29 cellular contexts compared by ENCODE assay signal in the genomic region with DNA sequence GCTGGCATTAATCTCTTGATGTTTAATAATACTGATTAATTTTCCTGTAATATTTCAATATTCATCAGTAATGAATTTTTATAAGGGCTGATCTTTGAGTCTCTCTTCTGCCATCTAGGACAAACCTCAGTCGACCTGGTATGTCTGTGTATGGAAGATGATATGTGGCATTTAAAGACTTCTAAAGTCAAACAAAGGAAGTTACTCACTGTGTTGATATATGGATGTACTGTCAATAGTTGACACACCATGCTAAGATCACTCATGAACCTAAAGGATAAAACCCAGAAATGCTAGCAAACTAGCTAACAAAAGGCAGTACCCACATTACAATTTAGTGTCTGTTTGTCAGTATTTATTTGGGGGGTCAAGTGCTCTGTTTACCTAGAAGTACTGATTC.
"Had no signal": no experiment of that assay in that cellular context is flagged by ENCODE, and none has a peak within 500 bp of the region (broad histone marks: within the 10 kb centered on the region; RNA-seq: fewer than 3 reads in every experiment).

No MANE protein-coding gene starts in this region.

- H3K27me3 Mint-ChIP-seq: stimulated activated memory B cell treated with anti-CD40 and anti-IgM and Interleukin-4, amounts not matched to agents 10 μg/mL and 1 μg/mL and 100 μg/mL, for 72 hours; stimulated activated naive B cell treated with anti-CD40 and anti-IgM and Interleukin-4, amounts not matched to agents 10 μg/mL and 1 μg/mL and 100 μg/mL, for 72 hours; stimulated activated naive CD8-positive, alpha-beta T cell treated with anti-CD3 and anti-CD28 coated beads, Interleukin-15, amount 100 ng/mL, for 72 hours; stimulated activated naive CD8-positive, alpha-beta T cell treated with anti-CD3 and anti-CD28 coated beads, Interleukin-15, Interleukin-2, amounts not matched to agents 100 ng/mL and 50 ng/mL, for 24 hours; type B pancreatic cell had no signal

- H3K27ac Mint-ChIP-seq: stimulated activated effector memory CD8-positive, alpha-beta T cell treated with anti-CD3 and anti-CD28 coated beads, Interleukin-12 subunit alpha, Interleukin-12 subunit beta, amount 100 ng/mL, for 72 hours; stimulated activated memory B cell treated with anti-CD40 and anti-IgM and Interleukin-4, amounts not matched to agents 10 μg/mL and 1 μg/mL and 100 μg/mL, for 72 hours; stimulated activated naive B cell treated with anti-CD40 and anti-IgM and Interleukin-4, amounts not matched to agents 10 μg/mL and 1 μg/mL and 100 μg/mL, for 72 hours; stimulated activated naive CD8-positive, alpha-beta T cell treated with anti-CD3 and anti-CD28 coated beads, Interleukin-15, amount 100 ng/mL, for 72 hours; stimulated activated naive CD8-positive, alpha-beta T cell treated with anti-CD3 and anti-CD28 coated beads, Interleukin-15, Interleukin-2, amounts not matched to agents 100 ng/mL and 50 ng/mL, for 24 hours; type B pancreatic cell had no signal

- ATAC-seq: stimulated activated effector memory CD8-positive, alpha-beta T cell treated with anti-CD3 and anti-CD28 coated beads, Interleukin-12 subunit alpha, Interleukin-12 subunit beta, amount 100 ng/mL, for 72 hours; stimulated activated memory B cell treated with anti-CD40 and anti-IgM and Interleukin-4, amounts not matched to agents 10 μg/mL and 1 μg/mL and 100 μg/mL, for 72 hours; stimulated activated naive B cell treated with anti-CD40 and anti-IgM and Interleukin-4, amounts not matched to agents 10 μg/mL and 1 μg/mL and 100 μg/mL, for 72 hours; stimulated activated naive CD8-positive, alpha-beta T cell treated with anti-CD3 and anti-CD28 coated beads, Interleukin-15, amount 100 ng/mL, for 72 hours; stimulated activated naive CD8-positive, alpha-beta T cell treated with anti-CD3 and anti-CD28 coated beads, Interleukin-15, Interleukin-2, amounts not matched to agents 100 U/mL and 50 U/mL, for 24 hours; upper lobe of right lung had no signal

- H3K9me3 ChIP-seq: stomach, suprapubic skin, testis, thoracic aorta, thyroid gland, tibial artery, tibial nerve, upper lobe of left lung, upper lobe of right lung, uterus, vagina had no signal

- FAIRE-seq: urothelium cell line had no signal

- H3K36me3 Mint-ChIP-seq: stimulated activated effector memory CD8-positive, alpha-beta T cell treated with anti-CD3 and anti-CD28 coated beads, Interleukin-12 subunit alpha, Interleukin-12 subunit beta, amount 100 ng/mL, for 72 hours; stimulated activated memory B cell treated with anti-CD40 and anti-IgM and Interleukin-4, amounts not matched to agents 10 μg/mL and 1 μg/mL and 100 μg/mL, for 72 hours; stimulated activated naive B cell treated with anti-CD40 and anti-IgM and Interleukin-4, amounts not matched to agents 10 μg/mL and 1 μg/mL and 100 μg/mL, for 72 hours; type B pancreatic cell had no signal

- H3K9me3 Mint-ChIP-seq: stimulated activated memory B cell treated with anti-CD40 and anti-IgM and Interleukin-4, amounts not matched to agents 10 μg/mL and 1 μg/mL and 100 μg/mL, for 72 hours; type B pancreatic cell had no signal

- H3K36me3 ChIP-seq: stomach, suprapubic skin, thoracic aorta, thyroid gland, tibial artery, tibial nerve, transverse colon, upper lobe of left lung, upper lobe of right lung, uterus, vagina had no signal

- H3K4me1 Mint-ChIP-seq: stimulated activated effector memory CD8-positive, alpha-beta T cell treated with anti-CD3 and anti-CD28 coated beads, Interleukin-12 subunit alpha, Interleukin-12 subunit beta, amount 100 ng/mL, for 72 hours; stimulated activated memory B cell treated with anti-CD40 and anti-IgM and Interleukin-4, amounts not matched to agents 10 μg/mL and 1 μg/mL and 100 μg/mL, for 72 hours; stimulated activated naive B cell treated with anti-CD40 and anti-IgM and Interleukin-4, amounts not matched to agents 10 μg/mL and 1 μg/mL and 100 μg/mL, for 72 hours; stimulated activated naive CD8-positive, alpha-beta T cell treated with anti-CD3 and anti-CD28 coated beads, Interleukin-15, amount 100 ng/mL, for 72 hours had no signal

- H3K27me3 ChIP-seq: stomach, suprapubic skin, testis, thyroid gland, tibial artery, tibial nerve, transverse colon, upper lobe of left lung, upper lobe of right lung, uterus, vagina had no signal

- H3K4me1 ChIP-seq: stomach, suprapubic skin, testis, thyroid gland, tibial artery, tibial nerve, transverse colon, upper lobe of left lung, upper lobe of right lung, uterus, vagina had no signal

- H3K4me3 ChIP-seq: stomach, suprapubic skin, testis, thoracic aorta, thyroid gland, tibial artery, tibial nerve, transverse colon, upper lobe of left lung, upper lobe of right lung, uterus, vagina had no signal

- H3K4me3 Mint-ChIP-seq: stimulated activated effector memory CD8-positive, alpha-beta T cell treated with anti-CD3 and anti-CD28 coated beads, Interleukin-12 subunit alpha, Interleukin-12 subunit beta, amount 100 ng/mL, for 72 hours; stimulated activated memory B cell treated with anti-CD40 and anti-IgM and Interleukin-4, amounts not matched to agents 10 μg/mL and 1 μg/mL and 100 μg/mL, for 72 hours; stimulated activated naive B cell treated with anti-CD40 and anti-IgM and Interleukin-4, amounts not matched to agents 10 μg/mL and 1 μg/mL and 100 μg/mL, for 72 hours; stimulated activated naive CD8-positive, alpha-beta T cell treated with anti-CD3 and anti-CD28 coated beads, Interleukin-15, amount 100 ng/mL, for 72 hours; stimulated activated naive CD8-positive, alpha-beta T cell treated with anti-CD3 and anti-CD28 coated beads, Interleukin-15, Interleukin-2, amounts not matched to agents 100 ng/mL and 50 ng/mL, for 24 hours; type B pancreatic cell had no signal

- DNase-seq: stimulated activated CD4-positive, alpha-beta T cell treated with anti-CD3 and anti-CD28 coated beads, Interleukin-2, amount 100 ng/mL, for 48 hours; stimulated activated CD4-positive, alpha-beta T cell treated with anti-CD3 and anti-CD28 coated beads, Interleukin-4, amount 100 ng/mL, for 1 hour; stimulated activated CD4-positive, alpha-beta T cell treated with anti-CD3 and anti-CD28 coated beads, Interleukin-4, amount 100 ng/mL, for 24 hours; stimulated activated CD4-positive, alpha-beta T cell treated with anti-CD3 and anti-CD28 coated beads, Interleukin-4, amount 100 ng/mL, for 4 hours; stimulated activated CD8-positive, alpha-beta memory T cell treated with anti-CD3 and anti-CD28 coated beads, Interleukin-4, amount 100 ng/mL, for 48 hours; stimulated activated naive B cell treated with anti-CD40 and anti-IgM and Interleukin-4, amounts not matched to agents 10 μg/mL and 1 μg/mL and 100 μg/mL, for 72 hours; stimulated activated naive CD4-positive, alpha-beta T cell; stimulated activated naive CD4-positive, alpha-beta T cell treated with Interleukin-2 at 50 U/mL for 16 hours; stimulated activated naive CD8-positive, alpha-beta T cell treated with anti-CD3 and anti-CD28 coated beads, Interleukin-15, amount 100 ng/mL, for 72 hours; stimulated activated naive CD8-positive, alpha-beta T cell treated with anti-CD3 and anti-CD28 coated beads, Interleukin-15, Interleukin-2, amounts not matched to agents 100 U/mL and 50 U/mL, for 24 hours; stomach; substantia nigra; testis; thyroid gland; tibial artery; transverse colon; trophoblast cell; upper lobe of left lung; upper lobe of right lung; uterus had no signal

- H3K27ac ChIP-seq: stomach, suprapubic skin, testis, thoracic aorta, thyroid gland, tibial artery, tibial nerve, transverse colon, upper lobe of left lung, upper lobe of right lung, uterus, vagina had no signal
